12 cellular contexts compared by ENCODE assay signal in the genomic region with DNA sequence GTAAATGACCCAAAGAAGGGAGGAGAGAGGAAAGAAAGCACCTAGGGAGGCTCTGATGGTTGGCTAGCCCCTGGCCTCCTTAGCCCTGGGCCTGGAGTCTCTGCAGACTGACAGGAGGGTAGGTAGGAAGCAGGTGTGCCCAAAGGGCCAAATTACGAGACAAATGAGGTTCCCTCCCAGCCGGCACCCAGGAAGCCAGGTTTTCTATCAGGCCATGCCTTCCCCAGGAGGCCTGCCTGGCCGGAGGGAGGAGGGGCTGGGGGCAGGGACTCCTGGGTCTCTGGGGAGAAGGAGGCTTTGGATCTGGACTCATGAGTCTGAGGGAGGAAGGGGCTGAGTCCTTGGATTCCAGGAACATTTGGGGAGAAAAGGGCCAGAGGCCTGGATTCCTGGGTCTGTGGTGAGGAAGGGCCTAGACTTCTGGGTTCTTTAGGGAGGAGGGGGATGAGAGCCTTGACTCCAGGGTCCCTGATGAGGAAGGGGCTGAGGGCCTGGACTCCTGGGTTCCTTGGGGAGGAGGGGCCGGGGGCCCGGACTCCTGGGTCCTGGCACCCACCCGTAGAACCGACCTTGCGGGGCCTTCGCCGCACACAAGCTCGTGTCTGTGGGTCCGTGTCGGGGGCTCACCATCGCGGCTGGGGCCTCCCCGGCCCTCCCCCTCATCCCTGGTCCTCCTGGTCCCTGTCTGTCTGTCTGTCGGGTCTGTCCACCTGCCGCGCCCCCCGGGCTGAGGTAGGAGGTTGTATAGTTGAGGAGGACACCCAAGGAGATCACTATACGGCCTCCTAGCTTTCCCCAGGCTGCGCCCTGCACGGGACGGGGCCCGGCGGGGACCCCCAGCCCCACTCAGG. TPM values are rescaled to one million over a fixed set of nuclear protein-coding genes. Genes with fewer than 3 reads are reported as not detected.
DNase-seq lines count a peak whose midpoint lies in the region; ATAC-seq, FAIRE-seq and TF ChIP-seq lines count a peak whose summit lies in the region.
"Had no signal": no experiment of that assay in that cellular context is flagged by ENCODE, and none has a peak within 500 bp of the region (broad histone marks: within the 10 kb centered on the region; RNA-seq: fewer than 3 reads in every experiment).

No MANE protein-coding gene starts in this region.

- CTCF ChIA-PET in endothelial cell of umbilical vein (lab: Charles Lee): interaction anchor here (0.5 kb wide), 1 partner anchor 12 kb away, joined by 3 read pairs; no protein-coding TSS in a partner anchor
- CTCF ChIA-PET in PC-9 (lab: Charles Lee): no interaction called here

- peaks cover 16% of the 10 kb centered on the region for H3K27me3 Mint-ChIP-seq in neural progenitor cell (ENCODE audit: insufficient read depth, low read depth)

- H3F3A ChIP-seq in neural progenitor cell (ENCODE audit: low read depth) (peaks cover 26% of the 10 kb centered on the region), PC-9 (ENCODE audit: insufficient read depth, low read depth) (peaks cover 13% of the 10 kb centered on the region; the same call in 1 of the 2 replicates)

- H2AFZ ChIP-seq in endothelial cell of umbilical vein (ENCODE audit: low read depth, low read length) (no peak overlapping the region), neural progenitor cell (replicated peaks) (no peak overlapping the region), PC-9 (no peak overlapping the region)

- peaks cover 5% of the 10 kb centered on the region for H4K20me1 ChIP-seq in endothelial cell of umbilical vein (replicated peaks; ENCODE audit: control insufficient read depth, extremely low read depth, insufficient read depth, low read length)
- peaks cover 20% of the 10 kb centered on the region for H4K20me1 ChIP-seq in neural progenitor cell (ENCODE audit: low read depth)
- peaks cover 21% of the 10 kb centered on the region; the same call in 1 of the 2 replicates for H4K20me1 ChIP-seq in PC-9 (ENCODE audit: insufficient read depth)

- dilution Hi-C loops in endothelial cell of umbilical vein (cut with MboI; ENCODE audit: extremely low pct_ligation_motif_present, low sequenced_read_pairs): no loop called here

- no peaks in the 10 kb centered on the region for H3K9me1 ChIP-seq in endothelial cell of umbilical vein (replicated peaks; ENCODE audit: control insufficient read depth, extremely low read depth, insufficient read depth, low read length)

- DNase-seq in right atrium auricular region (ENCODE audit: low spot score) (peak; percentile 54), left cardiac atrium (no peak), endothelial cell of umbilical vein (ENCODE audit: low read depth, low spot score) (no peak), neural progenitor cell (ENCODE audit: low spot score) (no peak), PC-9 (no peak), NCI-H345 treated with DMSO at 0.1 percent for 48 hours (lab: John Stamatoyannopoulos, UW; ENCODE audit: unreplicated experiment) (no peak), ACHN (no peak)
- DNase-seq: activated T-cell treated with anti-CD3 and anti-CD28 coated beads, Interleukin-2, amount 50 U/mL, for 4 hours; AML-193; NCI-H2081 treated with DMSO at 0.1 percent for 48 hours; T-helper 2 cell had no signal

- peaks cover 0 to 45% of the 10 kb centered on the region in 2 donors for H3K4me1 ChIP-seq in right atrium auricular region
- peaks cover 21% of the 10 kb centered on the region for H3K4me1 ChIP-seq in endothelial cell of umbilical vein (ENCODE audit: control insufficient read depth, extremely low read depth, insufficient read depth, low read length)
- peaks cover 18% of the 10 kb centered on the region for H3K4me1 ChIP-seq in neural progenitor cell
- peaks cover 23% of the 10 kb centered on the region for H3K4me1 ChIP-seq in PC-9 (replicated peaks; ENCODE audit: insufficient read depth)

- intact Hi-C loops in left cardiac atrium (cut with DNase I) (no loop called here), endothelial cell of umbilical vein (cut with micrococcal nuclease) (no loop called here), PC-9 (cut with micrococcal nuclease; ENCODE audit: unreplicated experiment) (no loop called here)

- peaks cover 39% of the 10 kb centered on the region for H3K4me1 Mint-ChIP-seq in neural progenitor cell

- peaks cover 23% of the 10 kb centered on the region for H3K36me3 Mint-ChIP-seq in neural progenitor cell

- TF ChIP-seq CTCF in right atrium auricular region (IDR thresholded peaks at IDR 0.05) (no peak), endothelial cell of umbilical vein (IDR thresholded peaks at IDR 0.05; ENCODE audit: extremely low read depth in 1 of 2, insufficient read depth in 1 of 2, low read depth in 1 of 2, low read length in 2 of 2) (no peak), neural progenitor cell (IDR thresholded peaks at IDR 0.05) (no peak), PC-9 (conservative IDR thresholded peaks at IDR 0.05) (no peak)

- H3K27ac Mint-ChIP-seq in neural progenitor cell: no peak overlapping the region

- H3K79me2 ChIP-seq in endothelial cell of umbilical vein (ENCODE audit: control insufficient read depth, insufficient read depth, low read length) (peaks cover 74% of the 10 kb centered on the region), neural progenitor cell (ENCODE audit: low read depth) (no peaks in the 10 kb centered on the region), PC-9 (ENCODE audit: low read depth) (peaks cover 37% of the 10 kb centered on the region)

- peak overlapping the region; percentile 69 for H3K4me3 Mint-ChIP-seq in neural progenitor cell

- no peak overlapping the region for H3K9ac ChIP-seq in endothelial cell of umbilical vein (replicated peaks; ENCODE audit: extremely low read depth, insufficient read depth, low read length)
- H3K9ac ChIP-seq in neural progenitor cell: no peak overlapping the region

- ATAC-seq in left cardiac atrium: no peak
- no peak for ATAC-seq in HG03135 (IDR thresholded peaks at IDR 0.05; ENCODE audit: unreplicated experiment)
- ATAC-seq: activated T-cell treated with anti-CD3 and anti-CD28 coated beads, Interleukin-2, amount 50 U/mL, for 4 hours had no signal

- H3K27me3 ChIP-seq in right atrium auricular region (no peaks in the 10 kb centered on the region), endothelial cell of umbilical vein (ENCODE audit: control insufficient read depth in 2 of 2, insufficient read depth in 2 of 2, low read length in 2 of 2) (no peaks in the 10 kb centered on the region), neural progenitor cell (no peaks in the 10 kb centered on the region), PC-9 (ENCODE audit: insufficient read depth, low read depth) (no peaks in the 10 kb centered on the region)

- H3K27ac ChIP-seq in right atrium auricular region (peak overlapping the region; percentile 97 to 99), endothelial cell of umbilical vein (ENCODE audit: insufficient read depth, low read depth, low read length) (no peak overlapping the region), neural progenitor cell (no peak overlapping the region), PC-9 (no peak overlapping the region)

- POLR2A ChIA-PET in endothelial cell of umbilical vein (lab: Charles Lee) (no interaction called here), PC-9 (lab: Charles Lee; ENCODE audit: unreplicated experiment) (no interaction called here)

- in situ Hi-C loops in ACHN (cut with HindIII; ENCODE audit: low pct_ligation_motif_present, low pct_unique_long_range_greater_than_20kb, low sequenced_read_pairs): no loop called here

- H3K4me3 ChIP-seq in right atrium auricular region: peak overlapping the region; percentile 79 to 100
- H3K4me3 ChIP-seq in endothelial cell of umbilical vein (replicated peaks in 1 of 3; ENCODE audit: insufficient read depth in 1 of 3, low read depth in 1 of 3, low read length in 3 of 3): peak overlapping the region in 2 of 3 experiments; percentile 9 to 73
- peak overlapping the region; percentile 86 for H3K4me3 ChIP-seq in neural progenitor cell
- H3K4me3 ChIP-seq in PC-9: no peak overlapping the region

- BruUV-seq in endothelial cell of umbilical vein (replicated peaks; lab: Mats Ljungman, UMichigan): no TSS peak
- BruUV-seq in PC-9 (replicated peaks; lab: Mats Ljungman, UMichigan): no TSS peak

- no peak for TF ChIP-seq POLR2A in endothelial cell of umbilical vein (IDR thresholded peaks at IDR 0.05; ENCODE audit: low read depth, low read length)

- H3K9me2 ChIP-seq in PC-9 (ENCODE audit: insufficient read depth): no peaks in the 10 kb centered on the region

- H3K4me2 ChIP-seq in endothelial cell of umbilical vein (ENCODE audit: insufficient read depth, low read length): peak overlapping the region; percentile 45
- H3K4me2 ChIP-seq in neural progenitor cell: peak overlapping the region; percentile 91
- H3K4me2 ChIP-seq in PC-9: no peak overlapping the region

- H3K36me3 ChIP-seq in right atrium auricular region (peaks cover 41% of the 10 kb centered on the region), endothelial cell of umbilical vein (ENCODE audit: control insufficient read depth in 2 of 2, extremely low read depth in 1 of 2, insufficient read depth in 2 of 2, low read length in 2 of 2) (peaks cover 5 to 25% of the 10 kb centered on the region in 2 experiments), neural progenitor cell (no peaks in the 10 kb centered on the region), PC-9 (ENCODE audit: low read depth) (peaks cover 8% of the 10 kb centered on the region; the same call in 1 of the 2 replicates)

- H3K9me3 ChIP-seq in right atrium auricular region (no peaks in the 10 kb centered on the region), endothelial cell of umbilical vein (replicated peaks; ENCODE audit: control insufficient read depth, insufficient read depth, low read length) (no peaks in the 10 kb centered on the region), neural progenitor cell (ENCODE audit: low read depth) (no peaks in the 10 kb centered on the region), PC-9 (ENCODE audit: insufficient read depth, low read depth) (no peaks in the 10 kb centered on the region)

- no peak for FAIRE-seq in endothelial cell of umbilical vein (lab: Jason Lieb, UNC)

- H3K9me3 Mint-ChIP-seq in neural progenitor cell: no peaks in the 10 kb centered on the region
- H3K9me3 Mint-ChIP-seq: activated T-cell treated with anti-CD3 and anti-CD28 coated beads, Interleukin-2, amount 50 U/mL, for 4 hours had no signal

RNA-seq across cellular contexts. Expression of gene SPACA6, which starts 0.8 kb away (rescaled TPM):
- total RNA-seq in right atrium auricular region (1 to 10 TPM; 3.7 to 6.4 TPM), left cardiac atrium (10 to 100 TPM; 11.7 to 17.1 TPM), endothelial cell of umbilical vein (34.4 and 41.1 TPM in 2 replicates), neural progenitor cell (ENCODE audit: low replicate concordance) (6.9 and 12.0 TPM in 2 replicates), PC-9 (2021) (29.5 and 40.5 TPM in 2 replicates)
- 11.9 and 14.5 TPM in 2 replicates for polyA plus RNA-seq in endothelial cell of umbilical vein
- 5.0 and 8.7 TPM in 2 replicates for polyA plus RNA-seq in endothelial cell of umbilical vein (2011; cell fraction: cytosol; rRNA removed)
- polyA plus RNA-seq in endothelial cell of umbilical vein (2011; cell fraction: nucleus; rRNA removed): 92.4 and 95.0 TPM in 2 replicates
- polyA plus RNA-seq in endothelial cell of umbilical vein (2012): 8.3 and 12.0 TPM in 2 replicates
- 5.3 and 12.0 TPM in 2 replicates for polyA minus RNA-seq in endothelial cell of umbilical vein
- polyA minus RNA-seq in endothelial cell of umbilical vein (2011; cell fraction: cytosol; rRNA and poly(A)+ RNA removed): not detected
- 12.9 and 24.9 TPM in 2 replicates for polyA minus RNA-seq in endothelial cell of umbilical vein (2011; cell fraction: nucleus; rRNA and poly(A)+ RNA removed)

RNA-seq across cellular contexts. Expression of gene HAS1, which starts 31.5 kb away (rescaled TPM):
- total RNA-seq in right atrium auricular region (10 to 100 TPM; 27.0 to 52.0 TPM), left cardiac atrium (1 to 10 TPM; 7.2 to 8.7 TPM), endothelial cell of umbilical vein (not detected in 2 replicates), neural progenitor cell (ENCODE audit: low replicate concordance) (0.37 and 0.69 TPM in 2 replicates), PC-9 (2021) (not detected in 2 replicates)
- polyA plus RNA-seq in endothelial cell of umbilical vein: not detected in 2 replicates
- not detected in 2 replicates for polyA plus RNA-seq in endothelial cell of umbilical vein (2011; cell fraction: cytosol; rRNA removed)
- not detected in 2 replicates for polyA plus RNA-seq in endothelial cell of umbilical vein (2011; cell fraction: nucleus; rRNA removed)
- not detected in 2 replicates for polyA plus RNA-seq in endothelial cell of umbilical vein (2012)
- polyA minus RNA-seq in endothelial cell of umbilical vein: not detected in 2 replicates
- not detected for polyA minus RNA-seq in endothelial cell of umbilical vein (2011; cell fraction: cytosol; rRNA and poly(A)+ RNA removed)
- not detected in 2 replicates for polyA minus RNA-seq in endothelial cell of umbilical vein (2011; cell fraction: nucleus; rRNA and poly(A)+ RNA removed)
- total RNA-seq: activated T-cell treated with anti-CD3 and anti-CD28 coated beads, Interleukin-2, amount 50 U/mL, for 4 hours had no signal

RNA-seq across cellular contexts. Expression of gene SIGLEC14, which starts 45.7 kb away (rescaled TPM):
- total RNA-seq in right atrium auricular region: under 1 TPM; 0.26 to 0.31 TPM
- 1 to 10 TPM; 1.2 to 4.2 TPM for total RNA-seq in left cardiac atrium
- total RNA-seq in endothelial cell of umbilical vein: 0.58 TPM in 1 of 2 replicates, not detected in the other
- polyA plus RNA-seq in endothelial cell of umbilical vein: 0.10 and 0.14 TPM in 2 replicates
- polyA plus RNA-seq in endothelial cell of umbilical vein (2011; cell fraction: cytosol; rRNA removed): 0.05 and 0.10 TPM in 2 replicates
- polyA plus RNA-seq in endothelial cell of umbilical vein (2011; cell fraction: nucleus; rRNA removed): 0.11 TPM in 1 of 2 replicates, not detected in the other
- 0.13 and 0.16 TPM in 2 replicates for polyA plus RNA-seq in endothelial cell of umbilical vein (2012)
- polyA minus RNA-seq in endothelial cell of umbilical vein: 0.17 and 0.46 TPM in 2 replicates
- polyA minus RNA-seq in endothelial cell of umbilical vein (2011; cell fraction: cytosol; rRNA and poly(A)+ RNA removed): not detected
- polyA minus RNA-seq in endothelial cell of umbilical vein (2011; cell fraction: nucleus; rRNA and poly(A)+ RNA removed): not detected in 2 replicates
- not detected in 2 replicates for total RNA-seq in neural progenitor cell (ENCODE audit: low replicate concordance)
- total RNA-seq in PC-9 (2021): not detected in 2 replicates
- total RNA-seq: activated T-cell treated with anti-CD3 and anti-CD28 coated beads, Interleukin-2, amount 50 U/mL, for 4 hours had no signal

RNA-seq across cellular contexts. Expression of gene FPR1, which starts 59.4 kb away (rescaled TPM):
- total RNA-seq in right atrium auricular region (10 to 100 TPM in 1 of 2 donors, 1 to 10 TPM in 1; 4.4 to 22.7 TPM), left cardiac atrium (10 to 100 TPM; 12.9 to 14.5 TPM), endothelial cell of umbilical vein (not detected in 2 replicates), neural progenitor cell (ENCODE audit: low replicate concordance) (not detected in 2 replicates), PC-9 (2021) (not detected in 2 replicates)
- not detected in 2 replicates for polyA plus RNA-seq in endothelial cell of umbilical vein
- polyA plus RNA-seq in endothelial cell of umbilical vein (2011; cell fraction: cytosol; rRNA removed): not detected in 2 replicates
- polyA plus RNA-seq in endothelial cell of umbilical vein (2011; cell fraction: nucleus; rRNA removed): not detected in 2 replicates
- not detected in 2 replicates for polyA plus RNA-seq in endothelial cell of umbilical vein (2012)
- polyA minus RNA-seq in endothelial cell of umbilical vein: not detected in 2 replicates
- polyA minus RNA-seq in endothelial cell of umbilical vein (2011; cell fraction: cytosol; rRNA and poly(A)+ RNA removed): not detected
- polyA minus RNA-seq in endothelial cell of umbilical vein (2011; cell fraction: nucleus; rRNA and poly(A)+ RNA removed): not detected in 2 replicates
- total RNA-seq: activated T-cell treated with anti-CD3 and anti-CD28 coated beads, Interleukin-2, amount 50 U/mL, for 4 hours had no signal

Comparison
In these comparisons a context has a peak if more than half of its experiments do, and no peak if none do; other contexts are left out.
1. H3K27ac ChIP-seq: peak in right atrium auricular region (2 of 2); none in endothelial cell of umbilical vein (single experiment), neural progenitor cell (single experiment) and PC-9 (single experiment).